Comparison of ENCODE assay signal across 21 cellular contexts in genomic region chr13:106246817-106247216, GRCh38.
DNase-seq lines count a peak whose midpoint lies in the region; ATAC-seq, FAIRE-seq and TF ChIP-seq lines count a peak whose summit lies in the region.
"Had no signal": no experiment of that assay in that cellular context is flagged by ENCODE, and none has a peak within 500 bp of the region (broad histone marks: within the 10 kb centered on the region; RNA-seq: fewer than 3 reads in every experiment).

No MANE protein-coding gene starts in this region.

- no peaks in the 10 kb centered on the region for H3F3A ChIP-seq in PC-3 (ENCODE audit: low read length, unreplicated experiment)

- no TSS peak for BruUV-seq in PC-3 (replicated peaks; lab: Mats Ljungman, UMichigan)

- POLR2A ChIA-PET in PC-3 (lab: Charles Lee; ENCODE audit: unreplicated experiment) = no interaction called here

- H3K4me1 ChIP-seq in astrocyte (ENCODE audit: insufficient read depth, low read length) (no peaks in the 10 kb centered on the region), neuron (ENCODE audit: insufficient read depth, low read length) (peaks cover 16% of the 10 kb centered on the region), PC-3 (ENCODE audit: insufficient read depth, low read length) (no peaks in the 10 kb centered on the region)
- H3K4me1 ChIP-seq: A549, Peyer's patch had no signal

- H2AFZ ChIP-seq in astrocyte (ENCODE audit: low read depth, low read length) = peak overlapping the region; percentile 51
- peak overlapping the region; percentile 81 for H2AFZ ChIP-seq in neuron (ENCODE audit: low read depth, low read length)
- no peak overlapping the region for H2AFZ ChIP-seq in PC-3 (ENCODE audit: low read length)

- H3K36me3 Mint-ChIP-seq in astrocyte (ENCODE audit: low read depth, unreplicated experiment) = no peaks in the 10 kb centered on the region
- no peaks in the 10 kb centered on the region for H3K36me3 Mint-ChIP-seq in activated naive CD8-positive, alpha-beta T cell treated with anti-CD3 and anti-CD28 coated beads, Interleukin-2, amount 50 U/mL, for 24 hours (ENCODE audit: low read depth)
- H3K36me3 Mint-ChIP-seq: IgD-negative memory B cell had no signal

- no peak overlapping the region for H3K4me3 Mint-ChIP-seq in astrocyte (ENCODE audit: unreplicated experiment)
- H3K4me3 Mint-ChIP-seq in activated naive CD8-positive, alpha-beta T cell treated with anti-CD3 and anti-CD28 coated beads, Interleukin-2, amount 50 U/mL, for 24 hours = no peak overlapping the region
- H3K4me3 Mint-ChIP-seq: IgD-negative memory B cell had no signal

- CTCF ChIA-PET in PC-3 (lab: Charles Lee) = no interaction called here

- H4K20me1 ChIP-seq in astrocyte (ENCODE audit: insufficient read depth, low read length) (no peaks in the 10 kb centered on the region), PC-3 (ENCODE audit: low read length) (no peaks in the 10 kb centered on the region)

- H3K4me3 ChIP-seq in astrocyte (ENCODE audit: insufficient read depth, low read depth, low read length) = no peak overlapping the region
- peak overlapping the region; percentile 35 for H3K4me3 ChIP-seq in neuron (ENCODE audit: low read length)
- H3K4me3 ChIP-seq in PC-3 (ENCODE audit: low read length) = no peak overlapping the region
- H3K4me3 ChIP-seq: A549, Peyer's patch, SK-N-MC had no signal

- FAIRE-seq in H54 (lab: Jason Lieb, UNC) (peak; percentile 89), astrocyte (lab: Jason Lieb, UNC) (no peak)
- FAIRE-seq: A549, G401.6, HTR-8/SVneo had no signal

- no peaks in the 10 kb centered on the region for H3K27me3 Mint-ChIP-seq in astrocyte (ENCODE audit: low read depth, unreplicated experiment)
- H3K27me3 Mint-ChIP-seq in activated naive CD8-positive, alpha-beta T cell treated with anti-CD3 and anti-CD28 coated beads, Interleukin-2, amount 50 U/mL, for 24 hours = no peaks in the 10 kb centered on the region
- H3K27me3 Mint-ChIP-seq: IgD-negative memory B cell had no signal

- H3K79me2 ChIP-seq in astrocyte (ENCODE audit: insufficient read depth, low read length) (no peaks in the 10 kb centered on the region), PC-3 (ENCODE audit: low read length) (no peaks in the 10 kb centered on the region)

- TF ChIP-seq CTCF in astrocyte (IDR thresholded peaks at IDR 0.05; ENCODE audit: insufficient read depth, low read depth, low read length) = no peak
- TF ChIP-seq CTCF in PC-3 (conservative IDR thresholded peaks at IDR 0.05; ENCODE audit: low read depth, low read length) = no peak

- H3K9me3 Mint-ChIP-seq in astrocyte (ENCODE audit: unreplicated experiment) = peaks cover 4% of the 10 kb centered on the region
- H3K9me3 Mint-ChIP-seq in activated naive CD8-positive, alpha-beta T cell treated with anti-CD3 and anti-CD28 coated beads, Interleukin-2, amount 50 U/mL, for 24 hours = no peaks in the 10 kb centered on the region

- no peak overlapping the region for H3K9ac ChIP-seq in astrocyte (ENCODE audit: low read length)
- no peak overlapping the region for H3K9ac ChIP-seq in PC-3 (ENCODE audit: low read length)

- no peaks in the 10 kb centered on the region for H3K9me2 ChIP-seq in PC-3 (replicated peaks; ENCODE audit: low read length)

- peaks cover 7% of the 10 kb centered on the region for H3K4me1 Mint-ChIP-seq in astrocyte (ENCODE audit: low read depth, unreplicated experiment)
- no peaks in the 10 kb centered on the region for H3K4me1 Mint-ChIP-seq in activated naive CD8-positive, alpha-beta T cell treated with anti-CD3 and anti-CD28 coated beads, Interleukin-2, amount 50 U/mL, for 24 hours
- H3K4me1 Mint-ChIP-seq: IgD-negative memory B cell had no signal

- H3K27me3 ChIP-seq in astrocyte (ENCODE audit: insufficient read depth, low read length) (no peaks in the 10 kb centered on the region), neuron (ENCODE audit: insufficient read depth, low read length) (no peaks in the 10 kb centered on the region), PC-3 (ENCODE audit: low read length) (no peaks in the 10 kb centered on the region)

- intact Hi-C loops in PC-3 (cut with micrococcal nuclease) = no loop called here

- H3K36me3 ChIP-seq in astrocyte (ENCODE audit: insufficient read depth, low read length) = no peaks in the 10 kb centered on the region
- H3K36me3 ChIP-seq in neuron (ENCODE audit: insufficient read depth, low read length) = no peaks in the 10 kb centered on the region
- no peaks in the 10 kb centered on the region for H3K36me3 ChIP-seq in PC-3 (ENCODE audit: low read depth, low read length)
- H3K36me3 ChIP-seq: Peyer's patch had no signal

- peak overlapping the region; percentile 52 for H3K4me2 ChIP-seq in astrocyte (ENCODE audit: low read length)
- no peak overlapping the region for H3K4me2 ChIP-seq in PC-3 (ENCODE audit: low read length)
- H3K4me2 ChIP-seq: A549 had no signal

- H3K9me3 ChIP-seq in astrocyte (ENCODE audit: insufficient read depth, low read depth, low read length) (no peaks in the 10 kb centered on the region), neuron (ENCODE audit: low read length) (no peaks in the 10 kb centered on the region), PC-3 (ENCODE audit: low read length) (no peaks in the 10 kb centered on the region)
- H3K9me3 ChIP-seq: A549, Peyer's patch had no signal

- H3K27ac ChIP-seq in astrocyte (ENCODE audit: low read depth, low read length) (no peak overlapping the region), PC-3 (ENCODE audit: low read length) (no peak overlapping the region)
- H3K27ac ChIP-seq: A549, HL-60, Peyer's patch, SK-N-MC had no signal

- no peak for TF ChIP-seq POLR2A in H54 (IDR thresholded peaks at IDR 0.05; ENCODE audit: low read depth, low read length)

- ATAC-seq in PC-3 (no peak), HG02588 (IDR thresholded peaks at IDR 0.05; ENCODE audit: unreplicated experiment) (no peak)
- ATAC-seq in activated naive CD8-positive, alpha-beta T cell treated with anti-CD3 and anti-CD28 coated beads, Interleukin-2, amount 50 U/mL, for 24 hours = no peak
- ATAC-seq: A549 had no signal

- H3K27ac Mint-ChIP-seq in astrocyte (ENCODE audit: unreplicated experiment) = no peak overlapping the region
- H3K27ac Mint-ChIP-seq in activated naive CD8-positive, alpha-beta T cell treated with anti-CD3 and anti-CD28 coated beads, Interleukin-2, amount 50 U/mL, for 24 hours = no peak overlapping the region
- H3K27ac Mint-ChIP-seq: IgD-negative memory B cell had no signal

- no peak for DNase-seq in H54 (ENCODE audit: insufficient read length, low spot score)
- peak; percentile 54 for DNase-seq in NCI-H1417 treated with DMSO at 0.1 percent for 48 hours (lab: John Stamatoyannopoulos, UW)
- no peak for DNase-seq in astrocyte (ENCODE audit: low read depth)
- DNase-seq in PC-3 = no peak
- no peak for DNase-seq in activated naive CD8-positive, alpha-beta T cell treated with anti-CD3 and anti-CD28 coated beads, Interleukin-2, amount 50 U/mL, for 24 hours
- DNase-seq in NCI-H146 (lab: John Stamatoyannopoulos, UW) = no peak
- DNase-seq: C1 segment of cervical spinal cord, DND-41, Kasumi-1, NCI-H2227 treated with DMSO at 0.1 percent for 48 hours, NCI-H526, Peyer's patch, Right ventricle myocardium superior had no signal
